In the genomic region with DNA sequence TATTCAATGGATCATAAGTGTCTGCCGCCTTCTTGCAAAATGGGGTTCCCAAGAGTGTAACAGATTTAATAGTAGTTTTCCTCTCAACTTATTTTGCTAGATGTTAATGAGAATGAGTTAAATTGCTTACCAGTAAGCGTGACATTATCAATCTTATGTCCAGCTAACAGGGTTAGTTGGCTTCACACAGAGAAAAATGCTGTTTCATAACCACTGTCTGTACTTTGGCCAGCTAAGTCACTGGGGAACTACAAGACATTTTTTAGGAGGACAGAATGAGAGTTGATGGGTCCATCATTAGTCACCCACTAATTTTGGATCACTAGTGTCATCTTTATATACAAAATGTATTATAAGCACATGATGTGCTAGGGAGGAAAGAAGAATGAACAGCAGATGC, we compare ENCODE assay signal across 10 cellular contexts. TPM values are rescaled to one million over a fixed set of nuclear protein-coding genes. Genes with fewer than 3 reads are reported as not detected.
DNase-seq lines count a peak whose midpoint lies in the region; ATAC-seq and TF ChIP-seq lines count a peak whose summit lies in the region.
"Had no signal": no experiment of that assay in that cellular context is flagged by ENCODE, and none has a peak within 500 bp of the region (broad histone marks: within the 10 kb centered on the region; RNA-seq: fewer than 3 reads in every experiment).

No MANE protein-coding gene starts in this region.

- H2BK120ac ChIP-seq in IMR-90 (ENCODE audit: low read depth, low read length): no peak overlapping the region

- POLR2A ChIA-PET in AG04450 (lab: Yijun Ruan, JAX) (no interaction called here), IMR-90 (lab: Charles Lee; ENCODE audit: unreplicated experiment) (no interaction called here)

- H3K9ac ChIP-seq in IMR-90 (ENCODE audit: low read depth, low read length): peak overlapping the region; percentile 96; the same call in 1 of the 2 replicates
- H3K9ac ChIP-seq in colonic mucosa (ENCODE audit: low read depth in 2 of 2, low read length in 2 of 2): peak overlapping the region in 1 of 2 donors; percentile 97
- H3K9ac ChIP-seq in muscle layer of colon (ENCODE audit: low read length): peak overlapping the region; percentile 78

- H3K36me3 ChIP-seq in IMR-90 (ENCODE audit: control insufficient read depth, insufficient read depth, low read length) (peaks cover 5% of the 10 kb centered on the region), colonic mucosa (no peaks in the 10 kb centered on the region), muscle layer of colon (ENCODE audit: insufficient read depth, low read length) (peaks cover under 1% of the 10 kb centered on the region)

- no peak overlapping the region for H3K4ac ChIP-seq in IMR-90 (ENCODE audit: low read depth, low read length)

- H3K4me1 ChIP-seq in IMR-90 (ENCODE audit: control insufficient read depth, insufficient read depth, low read length) (peaks cover 4% of the 10 kb centered on the region), colonic mucosa (peaks cover 3% of the 10 kb centered on the region), muscle layer of colon (ENCODE audit: insufficient read depth, low read length) (peaks cover 26% of the 10 kb centered on the region)

- no peaks in the 10 kb centered on the region for H3K36me3 Mint-ChIP-seq in type B pancreatic cell

- no peak overlapping the region for H3K56ac ChIP-seq in IMR-90 (ENCODE audit: extremely low read depth, insufficient read depth, low read length)

- H3K23ac ChIP-seq in IMR-90 (ENCODE audit: low read depth, low read length): peak overlapping the region; percentile 57; the same call in 1 of the 2 replicates

- no peak overlapping the region for H2AK5ac ChIP-seq in IMR-90 (ENCODE audit: low read depth, low read length)

- no peak for TF ChIP-seq RAD21 in IMR-90 (IDR thresholded peaks at IDR 0.05; ENCODE audit: low read length)

- BruUV-seq in IMR-90 (replicated peaks; lab: Mats Ljungman, UMichigan): no TSS peak

- no peak overlapping the region for H2BK15ac ChIP-seq in IMR-90 (ENCODE audit: low read depth, low read length)

- peaks cover 12 to 38% of the 10 kb centered on the region in 2 experiments for H3K79me1 ChIP-seq in IMR-90 (ENCODE audit: low read depth in 1 of 2, low read length in 2 of 2)

- peaks cover 6% of the 10 kb centered on the region for H3K4me1 Mint-ChIP-seq in type B pancreatic cell (ENCODE audit: unreplicated experiment)

- no peak overlapping the region for H3K4me3 Mint-ChIP-seq in type B pancreatic cell
- H3K4me3 Mint-ChIP-seq: dendritic cell treated with granulocyte-macrophage colony-stimulating factor and Interleukin-4, amounts not matched to agents 40 ng/mL and 50 ng/mL, for 4 days had no signal

- DNase-seq in AG04450 (ENCODE audit: low read depth, low spot score) (no peak), IMR-90 (peak; percentile 31), colonic mucosa (no peak), NCI-H187 (lab: John Stamatoyannopoulos, UW) (no peak), type B pancreatic cell (ENCODE audit: extremely low spot score, unreplicated experiment) (no peak), NCI-H2107 (lab: John Stamatoyannopoulos, UW) (no peak), T-helper 9 cell (no peak)
- DNase-seq: SW 1271 had no signal

- H4K91ac ChIP-seq in IMR-90 (ENCODE audit: insufficient read depth, low read depth, low read length): no peak overlapping the region

- H4K8ac ChIP-seq in IMR-90 (ENCODE audit: low read depth in 2 of 2, low read length in 2 of 2): no peak overlapping the region

- no peak overlapping the region for H4K5ac ChIP-seq in IMR-90 (ENCODE audit: low read depth, low read length)

- H3K27me3 ChIP-seq in AG04450 (ENCODE audit: control insufficient read depth, insufficient read depth, low read length) (no peaks in the 10 kb centered on the region), IMR-90 (ENCODE audit: control insufficient read depth, insufficient read depth, low read length) (no peaks in the 10 kb centered on the region), colonic mucosa (no peaks in the 10 kb centered on the region), muscle layer of colon (ENCODE audit: control insufficient read depth in 1 of 2, insufficient read depth in 2 of 2, low read length in 2 of 2) (no peaks in the 10 kb centered on the region)

- H2AK9ac ChIP-seq in IMR-90 (replicated peaks; ENCODE audit: low read depth, low read length, poor library complexity): no peak overlapping the region

- dilution Hi-C loops in IMR-90 (cut with HindIII; ENCODE audit: low sequenced_read_pairs, unreplicated experiment): no loop called here

- no CpG with 5 or more reads among the region's 2 CpGs for WGBS in IMR-90 (ENCODE audit: extremely low coverage in 2 of 2, insufficient read length in 1 of 2), 2 experiments

- no peaks in the 10 kb centered on the region for H3K9me3 Mint-ChIP-seq in type B pancreatic cell
- H3K9me3 Mint-ChIP-seq: dendritic cell treated with granulocyte-macrophage colony-stimulating factor and Interleukin-4, amounts not matched to agents 40 ng/mL and 50 ng/mL, for 4 days had no signal

- peak overlapping the region; percentile 79 for H2BK5ac ChIP-seq in IMR-90 (ENCODE audit: low read depth, low read length, poor library complexity, severe bottlenecking)

- H3K9me1 ChIP-seq in IMR-90 (ENCODE audit: insufficient read depth, low read length): peaks cover 6% of the 10 kb centered on the region

- H4K20me1 ChIP-seq in IMR-90 (ENCODE audit: insufficient read depth, low read length): peaks cover under 1% of the 10 kb centered on the region; the same call in 1 of the 2 replicates

- H3K27ac ChIP-seq in AG04450 (ENCODE audit: low read depth, low read length) (no peak overlapping the region), IMR-90 (ENCODE audit: insufficient read depth, low read length) (no peak overlapping the region), colonic mucosa (peak overlapping the region; percentile 93), muscle layer of colon (ENCODE audit: low read depth, low read length) (peak overlapping the region; percentile 99)

- H2BK20ac ChIP-seq in IMR-90 (ENCODE audit: low read depth, low read length): no peak overlapping the region

- peak overlapping the region; percentile 73 for H3K4me2 ChIP-seq in IMR-90 (ENCODE audit: low read depth, low read length)

- CTCF ChIA-PET in AG04450 (lab: Charles Lee): interaction anchor here (0.6 to 1.0 kb wide), 2 partner anchors 19 to 279 kb away, joined by 3 to 4 read pairs; no protein-coding TSS in a partner anchor
- CTCF ChIA-PET in IMR-90 (lab: Yijun Ruan, JAX): no interaction called here

- no peak for TF ChIP-seq POLR2A in IMR-90 (IDR thresholded peaks at IDR 0.05; ENCODE audit: low read depth, low read length)

- H3K4me3 ChIP-seq in AG04450 (ENCODE audit: low read depth, low read length) (peak overlapping the region; percentile 89), IMR-90 (ENCODE audit: insufficient read depth, low read depth, low read length) (peak overlapping the region; percentile 60; the same call in 1 of the 2 replicates), colonic mucosa (peak overlapping the region; percentile 67), muscle layer of colon (ENCODE audit: low read depth in 1 of 2, low read length in 2 of 2) (peak overlapping the region in 1 of 2 donors; percentile 94)

- no peak overlapping the region for H3K18ac ChIP-seq in IMR-90 (ENCODE audit: low read depth, low read length)

- no peak overlapping the region for H3K27ac Mint-ChIP-seq in type B pancreatic cell
- H3K27ac Mint-ChIP-seq: dendritic cell treated with granulocyte-macrophage colony-stimulating factor and Interleukin-4, amounts not matched to agents 40 ng/mL and 50 ng/mL, for 4 days had no signal

- H3K27me3 Mint-ChIP-seq in type B pancreatic cell: no peaks in the 10 kb centered on the region

- no peak overlapping the region for H2AFZ ChIP-seq in IMR-90 (replicated peaks; ENCODE audit: low read length, poor library complexity)

- ATAC-seq in IMR-90 (ENCODE audit: low read depth): no peak

- in situ Hi-C loops in IMR-90 (cut with MboI; ENCODE audit: low sequenced_read_pairs): loop anchor here (25.0 kb wide), 1 partner anchor 568 kb away; no protein-coding TSS in a partner anchor

- intact Hi-C loops in IMR-90 (cut with micrococcal nuclease) (loop anchor here (5.0 kb wide), 1 partner anchor 47 kb away; no protein-coding TSS in a partner anchor), colonic mucosa (cut with DNase I) (loop anchor here (10.0 kb wide), 1 partner anchor 1154 kb away; a partner anchor contains a TSS)

- H3K9me3 ChIP-seq in AG04450 (ENCODE audit: control insufficient read depth, insufficient read depth, low read length) (no peaks in the 10 kb centered on the region; the same call in 1 of the 2 replicates), IMR-90 (ENCODE audit: control insufficient read depth, insufficient read depth, low read length) (no peaks in the 10 kb centered on the region), colonic mucosa (no peaks in the 10 kb centered on the region), muscle layer of colon (ENCODE audit: low read length) (no peaks in the 10 kb centered on the region)

- no peak overlapping the region for H3K14ac ChIP-seq in IMR-90 (replicated peaks; ENCODE audit: low read depth, low read length)

- no peak for TF ChIP-seq CTCF in AG04450 (IDR thresholded peaks at IDR 0.05; ENCODE audit: low read depth, low read length)
- no peak for TF ChIP-seq CTCF in IMR-90 (conservative IDR thresholded peaks at IDR 0.05; ENCODE audit: low read depth, low read length)
- TF ChIP-seq CTCF in colonic mucosa (IDR thresholded peaks at IDR 0.05): no peak
- TF ChIP-seq CTCF in type B pancreatic cell (conservative IDR thresholded peaks at IDR 0.05): no peak

RNA-seq across cellular contexts. Expression of a gene that starts 1.4 kb away (rescaled TPM):
- polyA plus RNA-seq in AG04450 (2011; rRNA removed): 9.7 and 13.4 TPM in 2 replicates
- 7.0 and 8.2 TPM in 2 replicates for polyA minus RNA-seq in AG04450 (2011; rRNA and poly(A)+ RNA removed)
- total RNA-seq in IMR-90 (2012; rRNA removed): 6.6 and 12.8 TPM in 2 replicates
- polyA plus RNA-seq in IMR-90 (2012; rRNA removed): 6.5 and 7.3 TPM in 2 replicates
- polyA plus RNA-seq in IMR-90 (2012; cell fraction: cytosol; rRNA removed): 4.3 and 7.5 TPM in 2 replicates
- polyA plus RNA-seq in IMR-90 (2012; cell fraction: nucleus; rRNA removed; ENCODE audit: low replicate concordance): 2.7 and 4.3 TPM in 2 replicates
- total RNA-seq in colonic mucosa: 10 to 100 TPM; 11.4 to 16.1 TPM
- total RNA-seq in type B pancreatic cell (ENCODE audit: low replicate concordance): 13.2 and 13.4 TPM in 2 replicates

RNA-seq across cellular contexts. Expression of a gene that starts 14.5 kb away (rescaled TPM):
- polyA plus RNA-seq in AG04450 (2011; rRNA removed) (1.0 and 1.1 TPM in 2 replicates), IMR-90 (2012; rRNA removed) (0.60 and 0.84 TPM in 2 replicates)
- polyA minus RNA-seq in AG04450 (2011; rRNA and poly(A)+ RNA removed): 0.65 and 1.6 TPM in 2 replicates
- total RNA-seq in IMR-90 (2012; rRNA removed) (0.18 and 0.28 TPM in 2 replicates), colonic mucosa (1 to 10 TPM; 5.0 to 6.8 TPM), type B pancreatic cell (ENCODE audit: low replicate concordance) (3.0 and 4.7 TPM in 2 replicates)
- polyA plus RNA-seq in IMR-90 (2012; cell fraction: cytosol; rRNA removed): 0.04 TPM in 1 of 2 replicates, not detected in the other
- polyA plus RNA-seq in IMR-90 (2012; cell fraction: nucleus; rRNA removed; ENCODE audit: low replicate concordance): 0.47 and 1.4 TPM in 2 replicates

RNA-seq across cellular contexts. Expression of a gene that starts 18.7 kb away (rescaled TPM):
- polyA plus RNA-seq in AG04450 (2011; rRNA removed): 10.5 and 12.1 TPM in 2 replicates
- 12.0 and 12.6 TPM in 2 replicates for polyA minus RNA-seq in AG04450 (2011; rRNA and poly(A)+ RNA removed)
- total RNA-seq in IMR-90 (2012; rRNA removed): 3.3 and 3.4 TPM in 2 replicates
- polyA plus RNA-seq in IMR-90 (2012; rRNA removed): 5.3 and 5.9 TPM in 2 replicates
- 3.1 and 4.9 TPM in 2 replicates for polyA plus RNA-seq in IMR-90 (2012; cell fraction: cytosol; rRNA removed)
- polyA plus RNA-seq in IMR-90 (2012; cell fraction: nucleus; rRNA removed; ENCODE audit: low replicate concordance): 2.8 and 4.1 TPM in 2 replicates
- 10 to 100 TPM; 15.6 to 17.8 TPM for total RNA-seq in colonic mucosa
- total RNA-seq in type B pancreatic cell (ENCODE audit: low replicate concordance): 12.2 and 19.5 TPM in 2 replicates

Comparison
In these comparisons a context has a peak if more than half of its experiments do, and no peak if none do; other contexts are left out.
1. H3K27ac ChIP-seq: peak in colonic mucosa (single experiment) and muscle layer of colon (single experiment); none in AG04450 (single experiment) and IMR-90 (single experiment).